Comparison of ENCODE assay signal across 1 cellular context in the genomic region with DNA sequence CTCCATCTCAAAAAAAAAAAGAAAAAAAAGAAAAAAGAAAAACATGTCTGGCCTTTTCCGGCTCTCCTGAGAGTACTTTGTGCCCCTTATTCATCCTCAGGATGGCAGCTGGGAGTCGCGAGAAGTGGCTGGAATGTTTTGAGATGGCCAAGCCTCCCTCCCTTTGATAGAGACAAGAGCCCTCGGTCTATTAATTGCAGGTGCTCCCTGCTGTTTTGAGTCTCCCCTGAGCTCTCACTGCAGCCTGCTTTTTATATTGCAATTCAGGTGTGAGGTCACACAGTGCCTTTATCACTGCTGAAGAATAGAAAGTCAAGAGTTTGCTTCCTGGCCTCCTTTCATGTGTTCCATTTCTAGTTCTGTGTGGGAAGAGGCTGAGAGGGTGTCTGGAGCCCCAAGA.
TF ChIP-seq lines count a peak whose summit lies in the region.

No MANE protein-coding gene starts in this region.

TF ChIP-seq in GM23338, 12 proteins besides CTCF, POLR2A, EP300 and RAD21:
- TF ChIP-seq, protein P1, sequence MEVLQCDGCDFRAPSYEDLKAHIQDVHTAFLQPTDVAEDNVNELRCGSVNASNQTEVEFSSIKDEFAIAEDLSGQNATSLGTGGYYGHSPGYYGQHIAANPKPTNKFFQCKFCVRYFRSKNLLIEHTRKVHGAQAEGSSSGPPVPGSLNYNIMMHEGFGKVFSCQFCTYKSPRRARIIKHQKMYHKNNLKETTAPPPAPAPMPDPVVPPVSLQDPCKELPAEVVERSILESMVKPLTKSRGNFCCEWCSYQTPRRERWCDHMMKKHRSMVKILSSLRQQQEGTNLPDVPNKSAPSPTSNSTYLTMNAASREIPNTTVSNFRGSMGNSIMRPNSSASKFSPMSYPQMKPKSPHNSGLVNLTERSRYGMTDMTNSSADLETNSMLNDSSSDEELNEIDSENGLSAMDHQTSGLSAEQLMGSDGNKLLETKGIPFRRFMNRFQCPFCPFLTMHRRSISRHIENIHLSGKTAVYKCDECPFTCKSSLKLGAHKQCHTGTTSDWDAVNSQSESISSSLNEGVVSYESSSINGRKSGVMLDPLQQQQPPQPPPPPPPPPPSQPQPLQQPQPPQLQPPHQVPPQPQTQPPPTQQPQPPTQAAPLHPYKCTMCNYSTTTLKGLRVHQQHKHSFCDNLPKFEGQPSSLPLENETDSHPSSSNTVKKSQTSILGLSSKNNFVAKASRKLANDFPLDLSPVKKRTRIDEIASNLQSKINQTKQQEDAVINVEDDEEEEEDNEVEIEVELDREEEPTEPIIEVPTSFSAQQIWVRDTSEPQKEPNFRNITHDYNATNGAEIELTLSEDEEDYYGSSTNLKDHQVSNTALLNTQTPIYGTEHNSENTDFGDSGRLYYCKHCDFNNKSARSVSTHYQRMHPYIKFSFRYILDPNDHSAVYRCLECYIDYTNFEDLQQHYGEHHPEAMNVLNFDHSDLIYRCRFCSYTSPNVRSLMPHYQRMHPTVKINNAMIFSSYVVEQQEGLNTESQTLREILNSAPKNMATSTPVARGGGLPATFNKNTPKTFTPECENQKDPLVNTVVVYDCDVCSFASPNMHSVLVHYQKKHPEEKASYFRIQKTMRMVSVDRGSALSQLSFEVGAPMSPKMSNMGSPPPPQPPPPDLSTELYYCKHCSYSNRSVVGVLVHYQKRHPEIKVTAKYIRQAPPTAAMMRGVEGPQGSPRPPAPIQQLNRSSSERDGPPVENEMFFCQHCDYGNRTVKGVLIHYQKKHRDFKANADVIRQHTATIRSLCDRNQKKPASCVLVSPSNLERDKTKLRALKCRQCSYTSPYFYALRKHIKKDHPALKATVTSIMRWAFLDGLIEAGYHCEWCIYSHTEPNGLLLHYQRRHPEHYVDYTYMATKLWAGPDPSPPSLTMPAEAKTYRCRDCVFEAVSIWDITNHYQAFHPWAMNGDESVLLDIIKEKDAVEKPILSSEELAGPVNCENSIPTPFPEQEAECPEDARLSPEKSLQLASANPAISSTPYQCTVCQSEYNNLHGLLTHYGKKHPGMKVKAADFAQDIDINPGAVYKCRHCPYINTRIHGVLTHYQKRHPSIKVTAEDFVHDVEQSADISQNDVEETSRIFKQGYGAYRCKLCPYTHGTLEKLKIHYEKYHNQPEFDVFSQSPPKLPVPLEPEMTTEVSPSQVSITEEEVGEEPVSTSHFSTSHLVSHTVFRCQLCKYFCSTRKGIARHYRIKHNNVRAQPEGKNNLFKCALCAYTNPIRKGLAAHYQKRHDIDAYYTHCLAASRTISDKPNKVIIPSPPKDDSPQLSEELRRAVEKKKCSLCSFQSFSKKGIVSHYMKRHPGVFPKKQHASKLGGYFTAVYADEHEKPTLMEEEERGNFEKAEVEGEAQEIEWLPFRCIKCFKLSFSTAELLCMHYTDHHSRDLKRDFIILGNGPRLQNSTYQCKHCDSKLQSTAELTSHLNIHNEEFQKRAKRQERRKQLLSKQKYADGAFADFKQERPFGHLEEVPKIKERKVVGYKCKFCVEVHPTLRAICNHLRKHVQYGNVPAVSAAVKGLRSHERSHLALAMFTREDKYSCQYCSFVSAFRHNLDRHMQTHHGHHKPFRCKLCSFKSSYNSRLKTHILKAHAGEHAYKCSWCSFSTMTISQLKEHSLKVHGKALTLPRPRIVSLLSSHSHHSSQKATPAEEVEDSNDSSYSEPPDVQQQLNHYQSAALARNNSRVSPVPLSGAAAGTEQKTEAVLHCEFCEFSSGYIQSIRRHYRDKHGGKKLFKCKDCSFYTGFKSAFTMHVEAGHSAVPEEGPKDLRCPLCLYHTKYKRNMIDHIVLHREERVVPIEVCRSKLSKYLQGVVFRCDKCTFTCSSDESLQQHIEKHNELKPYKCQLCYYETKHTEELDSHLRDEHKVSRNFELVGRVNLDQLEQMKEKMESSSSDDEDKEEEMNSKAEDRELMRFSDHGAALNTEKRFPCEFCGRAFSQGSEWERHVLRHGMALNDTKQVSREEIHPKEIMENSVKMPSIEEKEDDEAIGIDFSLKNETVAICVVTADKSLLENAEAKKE (CRISPR knock-in tag; IDR thresholded peaks at IDR 0.05): no peak
- TF ChIP-seq NANOG (IDR thresholded peaks at IDR 0.05; ENCODE audit: borderline replicate concordance) (no peak), EZH2phosphoT487 (IDR thresholded peaks at IDR 0.05; ENCODE audit: unreplicated experiment) (no peak), POLR2AphosphoS5 (IDR thresholded peaks at IDR 0.05; ENCODE audit: low read depth) (no peak), CREB1 (CRISPR knock-in tag; IDR thresholded peaks at IDR 0.05; ENCODE audit: low read depth) (no peak), ZNF114 (CRISPR knock-in tag; IDR thresholded peaks at IDR 0.05) (no peak), JUNB (IDR thresholded peaks at IDR 0.05; ENCODE audit: unreplicated experiment) (no peak), ETS1 (IDR thresholded peaks at IDR 0.05) (no peak)
